14 cellular contexts compared by ENCODE assay signal in the genomic region with DNA sequence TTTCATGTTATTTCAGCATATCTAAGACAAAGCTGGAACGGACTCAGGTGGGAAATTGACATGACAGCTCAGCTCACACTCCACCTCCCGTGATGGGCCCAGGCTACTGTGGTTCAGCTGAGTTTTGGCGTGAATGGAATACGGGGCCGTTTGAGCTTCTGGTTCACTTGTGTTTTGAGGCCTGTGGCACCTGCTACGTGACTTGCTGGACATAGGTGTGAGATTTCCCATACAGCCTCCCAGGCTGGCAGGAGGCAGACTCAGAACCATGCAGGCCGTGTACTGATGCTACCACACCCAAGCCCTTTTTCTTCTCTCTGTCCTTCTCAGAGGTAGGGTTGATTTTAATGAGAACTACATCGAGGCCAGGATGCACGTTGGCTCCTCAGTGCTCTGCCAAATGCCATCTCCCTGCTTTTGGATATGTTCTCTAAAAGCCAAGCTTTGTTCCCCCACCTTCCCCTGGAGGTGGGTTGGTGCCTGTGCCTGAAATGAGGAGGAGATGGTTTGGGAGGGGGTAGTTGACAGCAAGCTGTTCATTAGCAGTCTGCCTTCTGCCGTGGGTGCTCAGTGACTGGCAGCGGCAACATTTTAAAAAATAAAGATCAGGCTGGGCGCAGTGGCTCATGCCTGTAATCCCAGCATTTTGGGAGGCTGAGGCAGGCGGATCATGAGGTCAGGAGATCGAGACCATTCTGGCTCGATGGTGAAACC. TPM values are rescaled to one million over a fixed set of nuclear protein-coding genes. Genes with fewer than 3 reads are reported as not detected.
DNase-seq lines count a peak whose midpoint lies in the region; ATAC-seq and TF ChIP-seq lines count a peak whose summit lies in the region.
"Had no signal": no experiment of that assay in that cellular context is flagged by ENCODE, and none has a peak within 500 bp of the region (broad histone marks: within the 10 kb centered on the region; RNA-seq: fewer than 3 reads in every experiment).

No MANE protein-coding gene starts in this region.

- H3K9me3 ChIP-seq in testis: no peaks in the 10 kb centered on the region

- TF ChIP-seq POLR2A in testis (IDR thresholded peaks at IDR 0.05): no peak

- H3K36me3 ChIP-seq in testis (ENCODE audit: low read depth, missing control alignments): no peaks in the 10 kb centered on the region

- H3K4me1 Mint-ChIP-seq in nephron progenitor cell: peaks cover 11% of the 10 kb centered on the region

- no peaks in the 10 kb centered on the region for H3K4me1 ChIP-seq in testis

- H3K4me3 Mint-ChIP-seq in nephron progenitor cell: no peak overlapping the region
- H3K4me3 Mint-ChIP-seq: CD4-positive, alpha-beta T cell had no signal

- H3K27me3 ChIP-seq in testis: no peaks in the 10 kb centered on the region

- H3K27ac ChIP-seq in caudate nucleus (ENCODE audit: low read depth, low read length) (peak overlapping the region; percentile 59), testis (no peak overlapping the region)
- H3K27ac ChIP-seq: 22Rv1, GM23248 had no signal

- H3K4me3 ChIP-seq in testis: no peak overlapping the region
- H3K4me3 ChIP-seq: GM23248 had no signal

- H3K27ac Mint-ChIP-seq in nephron progenitor cell: peak overlapping the region; percentile 28
- H3K27ac Mint-ChIP-seq: CD4-positive, alpha-beta T cell had no signal

- H3K36me3 Mint-ChIP-seq in nephron progenitor cell (ENCODE audit: low read depth): no peaks in the 10 kb centered on the region

- WGBS in testis, 2 donors: 88 to 95% methylated on average over 15 of the region's 15 CpGs

- intact Hi-C loops in testis (cut with DNase I; ENCODE audit: low total_unique reads): no loop called here

- no peak for TF ChIP-seq CTCF in nephron progenitor cell (IDR thresholded peaks at IDR 0.05)
- no peak for TF ChIP-seq CTCF in testis (IDR thresholded peaks at IDR 0.05)

- ATAC-seq in HG02588 (IDR thresholded peaks at IDR 0.05; ENCODE audit: unreplicated experiment): no peak
- ATAC-seq: HCT116 had no signal

- DNase-seq in activated effector memory CD4-positive, alpha-beta T cell treated with anti-CD3 and anti-CD28 coated beads, Interleukin-2, amount 50 U/mL, for 16 hours: peak; percentile 52
- no peak for DNase-seq in activated effector memory CD4-positive, alpha-beta T cell treated with Interleukin-2 at 50 U/mL for 16 hours
- peak in 34 of 61 donors; percentile 6 to 83 (median 38) for DNase-seq in caudate nucleus (lab: John Stamatoyannopoulos, UW)
- DNase-seq in nephron progenitor cell: no peak
- DNase-seq in NCI-H1105 (lab: John Stamatoyannopoulos, UW): no peak
- no peak for DNase-seq in HuH-7.5 (ENCODE audit: low spot score)
- no peak for DNase-seq in testis
- DNase-seq: Calu3; CD4-positive, alpha-beta T cell; DMS 273 treated with DMSO at 0.1 percent for 48 hours; GM23248 had no signal

- H3K9me3 Mint-ChIP-seq in nephron progenitor cell: no peaks in the 10 kb centered on the region
- H3K9me3 Mint-ChIP-seq: CD4-positive, alpha-beta T cell had no signal

- H3K27me3 Mint-ChIP-seq in nephron progenitor cell (ENCODE audit: low read depth, poor library complexity): no peaks in the 10 kb centered on the region
- H3K27me3 Mint-ChIP-seq: CD4-positive, alpha-beta T cell had no signal

RNA-seq across cellular contexts. Expression of a gene that starts 48.7 kb away (rescaled TPM):
- total RNA-seq in testis: 10 to 100 TPM; 94.1 to 95.9 TPM
- polyA plus RNA-seq in testis (ENCODE audit: insufficient read depth, low read depth, low replicate concordance): 32.0 TPM

Comparison
In these comparisons a context has a peak if more than half of its experiments do, and no peak if none do; other contexts are left out.
1. DNase-seq: peak in activated effector memory CD4-positive, alpha-beta T cell treated with anti-CD3 and anti-CD28 coated beads, Interleukin-2, amount 50 U/mL, for 16 hours (single experiment) and caudate nucleus (34 of 61); none in activated effector memory CD4-positive, alpha-beta T cell treated with Interleukin-2 at 50 U/mL for 16 hours (single experiment), nephron progenitor cell (single experiment), NCI-H1105 (single experiment), HuH-7.5 (single experiment) and testis (single experiment).